Comparison of ENCODE assay signal across 20 cellular contexts in genomic region chr4:188346171-188346809, GRCh38.
"Had no signal": no experiment of that assay in that cellular context is flagged by ENCODE, and none has a peak within 500 bp of the region (broad histone marks: within the 10 kb centered on the region; RNA-seq: fewer than 3 reads in every experiment).

No MANE protein-coding gene starts in this region.

- FAIRE-seq: RCC 7860 had no signal

- H3K9me2 ChIP-seq: SK-N-SH had no signal

- H3K9ac ChIP-seq: SK-N-SH had no signal

- H3K4me2 ChIP-seq: SK-N-SH had no signal

- H3K9me3 ChIP-seq: SK-N-SH had no signal

- DNase-seq: KBM-7, MV-4-11, NCI-H1048, NCI-H1105, NCI-H1417, NCI-H1436 treated with DMSO at 0.1 percent for 48 hours, NCI-H1694, NCI-H187 treated with DMSO at 0.1 percent for 48 hours, NCI-H2029 treated with DMSO at 0.1 percent for 48 hours, NCI-H2171, NCI-H226, NCI-H446, NCI-H510A, NCI-H524 treated with DMSO at 0.1 percent for 48 hours, NCI-H69, NCI-H774, Right ventricle myocardium superior, RPMI8226, SK-N-SH had no signal
